In genomic region chr19:2758601-2759313, GRCh38 we compare ENCODE assay signal across 1 cellular context.
TF ChIP-seq lines count a peak whose summit lies in the region.

No MANE protein-coding gene starts in this region.

TF ChIP-seq in HepG2, 621 proteins besides CTCF, POLR2A, EP300 and RAD21:
- TF ChIP-seq CREB1 (IDR thresholded peaks at IDR 0.05) (peak; percentile 34; the same call in 1 of the 2 replicates), CREB1 (CRISPR knock-in tag; IDR thresholded peaks at IDR 0.05) (no peak), ZHX2 (IDR thresholded peaks at IDR 0.05; ENCODE audit: low read depth) (no peak), ZHX2 (CRISPR knock-in tag; IDR thresholded peaks at IDR 0.05; ENCODE audit: borderline replicate concordance) (no peak)
